2 cellular contexts compared by ENCODE assay signal in the genomic region with DNA sequence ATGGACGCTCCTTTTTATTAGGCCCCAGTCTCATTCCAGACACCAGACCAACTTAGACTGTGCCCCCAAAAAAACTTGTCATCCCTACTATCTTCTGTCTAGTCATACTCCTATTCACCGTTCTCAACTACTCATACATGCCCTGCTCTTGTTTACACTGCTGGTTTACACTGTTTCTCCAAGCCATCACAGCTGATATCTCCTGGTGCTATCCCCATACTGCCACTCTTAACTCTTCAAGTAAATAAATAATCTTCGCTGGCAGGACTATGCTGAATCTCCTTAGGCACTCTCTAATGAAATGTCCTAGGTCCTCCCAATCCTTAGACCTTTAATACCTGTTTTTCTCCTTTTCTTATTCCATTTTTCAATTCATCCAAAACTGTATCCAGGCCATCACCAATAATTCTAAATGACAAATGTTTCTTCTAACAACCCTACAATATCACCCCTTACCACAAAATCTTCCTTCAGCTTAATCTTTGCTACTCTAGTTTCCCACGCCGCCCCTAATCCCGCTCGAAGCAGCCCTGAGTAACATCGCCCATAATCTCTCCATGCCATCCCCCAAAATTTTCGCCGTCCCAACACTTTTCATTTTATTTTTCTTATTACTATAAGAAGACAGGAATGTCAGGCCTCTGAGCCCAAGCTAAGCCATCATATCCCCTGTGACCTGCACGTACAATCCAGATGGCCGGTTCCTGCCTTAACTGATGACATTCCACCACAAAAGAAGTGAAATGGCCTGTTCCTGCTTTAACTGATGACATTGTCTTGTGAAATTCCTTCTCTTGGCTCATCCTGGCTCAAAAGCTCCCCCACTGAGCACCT.
TF ChIP-seq lines count a peak whose summit lies in the region.
"Not testable (repeated sequence)": the region's sequence is repeated elsewhere in the genome, so short reads cannot be mapped to it uniquely, and the experiment has no call there.

No MANE protein-coding gene starts in this region.

TF ChIP-seq in WTC11, 78 proteins besides CTCF, POLR2A, EP300 and RAD21:
- TF ChIP-seq, protein P1, sequence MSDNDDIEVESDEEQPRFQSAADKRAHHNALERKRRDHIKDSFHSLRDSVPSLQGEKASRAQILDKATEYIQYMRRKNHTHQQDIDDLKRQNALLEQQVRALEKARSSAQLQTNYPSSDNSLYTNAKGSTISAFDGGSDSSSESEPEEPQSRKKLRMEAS (CRISPR knock-in tag; IDR thresholded peaks at IDR 0.05): 0 out of 2 replicates have a peak, but pooled peaks have one; percentile 25
- TF ChIP-seq TEAD4 (CRISPR knock-in tag; IDR thresholded peaks at IDR 0.05) (peak; percentile 31; the same call in 1 of the 2 replicates), ZNF281 (CRISPR knock-in tag; IDR thresholded peaks at IDR 0.05) (0 out of 2 replicates have a peak, but pooled peaks have one; percentile 45), TEAD1 (CRISPR knock-in tag; IDR thresholded peaks at IDR 0.05) (peak; percentile 87; the same call in 1 of the 2 replicates)
- TF ChIP-seq, protein P2, sequence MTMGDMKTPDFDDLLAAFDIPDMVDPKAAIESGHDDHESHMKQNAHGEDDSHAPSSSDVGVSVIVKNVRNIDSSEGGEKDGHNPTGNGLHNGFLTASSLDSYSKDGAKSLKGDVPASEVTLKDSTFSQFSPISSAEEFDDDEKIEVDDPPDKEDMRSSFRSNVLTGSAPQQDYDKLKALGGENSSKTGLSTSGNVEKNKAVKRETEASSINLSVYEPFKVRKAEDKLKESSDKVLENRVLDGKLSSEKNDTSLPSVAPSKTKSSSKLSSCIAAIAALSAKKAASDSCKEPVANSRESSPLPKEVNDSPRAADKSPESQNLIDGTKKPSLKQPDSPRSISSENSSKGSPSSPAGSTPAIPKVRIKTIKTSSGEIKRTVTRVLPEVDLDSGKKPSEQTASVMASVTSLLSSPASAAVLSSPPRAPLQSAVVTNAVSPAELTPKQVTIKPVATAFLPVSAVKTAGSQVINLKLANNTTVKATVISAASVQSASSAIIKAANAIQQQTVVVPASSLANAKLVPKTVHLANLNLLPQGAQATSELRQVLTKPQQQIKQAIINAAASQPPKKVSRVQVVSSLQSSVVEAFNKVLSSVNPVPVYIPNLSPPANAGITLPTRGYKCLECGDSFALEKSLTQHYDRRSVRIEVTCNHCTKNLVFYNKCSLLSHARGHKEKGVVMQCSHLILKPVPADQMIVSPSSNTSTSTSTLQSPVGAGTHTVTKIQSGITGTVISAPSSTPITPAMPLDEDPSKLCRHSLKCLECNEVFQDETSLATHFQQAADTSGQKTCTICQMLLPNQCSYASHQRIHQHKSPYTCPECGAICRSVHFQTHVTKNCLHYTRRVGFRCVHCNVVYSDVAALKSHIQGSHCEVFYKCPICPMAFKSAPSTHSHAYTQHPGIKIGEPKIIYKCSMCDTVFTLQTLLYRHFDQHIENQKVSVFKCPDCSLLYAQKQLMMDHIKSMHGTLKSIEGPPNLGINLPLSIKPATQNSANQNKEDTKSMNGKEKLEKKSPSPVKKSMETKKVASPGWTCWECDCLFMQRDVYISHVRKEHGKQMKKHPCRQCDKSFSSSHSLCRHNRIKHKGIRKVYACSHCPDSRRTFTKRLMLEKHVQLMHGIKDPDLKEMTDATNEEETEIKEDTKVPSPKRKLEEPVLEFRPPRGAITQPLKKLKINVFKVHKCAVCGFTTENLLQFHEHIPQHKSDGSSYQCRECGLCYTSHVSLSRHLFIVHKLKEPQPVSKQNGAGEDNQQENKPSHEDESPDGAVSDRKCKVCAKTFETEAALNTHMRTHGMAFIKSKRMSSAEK (CRISPR knock-in tag; IDR thresholded peaks at IDR 0.05; ENCODE audit: borderline replicate concordance): peak; percentile 70; the same call in 1 of the 2 replicates

TF ChIP-seq in K562, 482 proteins besides CTCF, POLR2A, EP300 and RAD21 (continues in another document):
- TF ChIP-seq, protein P3, sequence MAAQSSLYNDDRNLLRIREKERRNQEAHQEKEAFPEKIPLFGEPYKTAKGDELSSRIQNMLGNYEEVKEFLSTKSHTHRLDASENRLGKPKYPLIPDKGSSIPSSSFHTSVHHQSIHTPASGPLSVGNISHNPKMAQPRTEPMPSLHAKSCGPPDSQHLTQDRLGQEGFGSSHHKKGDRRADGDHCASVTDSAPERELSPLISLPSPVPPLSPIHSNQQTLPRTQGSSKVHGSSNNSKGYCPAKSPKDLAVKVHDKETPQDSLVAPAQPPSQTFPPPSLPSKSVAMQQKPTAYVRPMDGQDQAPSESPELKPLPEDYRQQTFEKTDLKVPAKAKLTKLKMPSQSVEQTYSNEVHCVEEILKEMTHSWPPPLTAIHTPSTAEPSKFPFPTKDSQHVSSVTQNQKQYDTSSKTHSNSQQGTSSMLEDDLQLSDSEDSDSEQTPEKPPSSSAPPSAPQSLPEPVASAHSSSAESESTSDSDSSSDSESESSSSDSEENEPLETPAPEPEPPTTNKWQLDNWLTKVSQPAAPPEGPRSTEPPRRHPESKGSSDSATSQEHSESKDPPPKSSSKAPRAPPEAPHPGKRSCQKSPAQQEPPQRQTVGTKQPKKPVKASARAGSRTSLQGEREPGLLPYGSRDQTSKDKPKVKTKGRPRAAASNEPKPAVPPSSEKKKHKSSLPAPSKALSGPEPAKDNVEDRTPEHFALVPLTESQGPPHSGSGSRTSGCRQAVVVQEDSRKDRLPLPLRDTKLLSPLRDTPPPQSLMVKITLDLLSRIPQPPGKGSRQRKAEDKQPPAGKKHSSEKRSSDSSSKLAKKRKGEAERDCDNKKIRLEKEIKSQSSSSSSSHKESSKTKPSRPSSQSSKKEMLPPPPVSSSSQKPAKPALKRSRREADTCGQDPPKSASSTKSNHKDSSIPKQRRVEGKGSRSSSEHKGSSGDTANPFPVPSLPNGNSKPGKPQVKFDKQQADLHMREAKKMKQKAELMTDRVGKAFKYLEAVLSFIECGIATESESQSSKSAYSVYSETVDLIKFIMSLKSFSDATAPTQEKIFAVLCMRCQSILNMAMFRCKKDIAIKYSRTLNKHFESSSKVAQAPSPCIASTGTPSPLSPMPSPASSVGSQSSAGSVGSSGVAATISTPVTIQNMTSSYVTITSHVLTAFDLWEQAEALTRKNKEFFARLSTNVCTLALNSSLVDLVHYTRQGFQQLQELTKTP (IDR thresholded peaks at IDR 0.05; ENCODE audit: low read depth in 1 of 2, partially characterized antibody in 2 of 2): peak; percentile 44 to 61
- TF ChIP-seq ZNF175 (CRISPR knock-in tag; IDR thresholded peaks at IDR 0.05; ENCODE audit: low read depth): peak; percentile 54; the same call in 1 of the 2 replicates
- peak; percentile 37 to 89; a peak in 3 of 4 replicates for TF ChIP-seq FOXA3 (CRISPR knock-in tag; conservative IDR thresholded peaks at IDR 0.05 in 1 of 2, IDR thresholded peaks at IDR 0.05 in 1 of 2)
- 0 out of 4 replicates have a peak, but pooled peaks of 1 of the 2 experiments have one; percentile 4 for TF ChIP-seq KDM1A (IDR thresholded peaks at IDR 0.05)
- TF ChIP-seq DACH1 (IDR thresholded peaks at IDR 0.05; ENCODE audit: partially characterized antibody): peak; percentile 75
- TF ChIP-seq, protein P4, sequence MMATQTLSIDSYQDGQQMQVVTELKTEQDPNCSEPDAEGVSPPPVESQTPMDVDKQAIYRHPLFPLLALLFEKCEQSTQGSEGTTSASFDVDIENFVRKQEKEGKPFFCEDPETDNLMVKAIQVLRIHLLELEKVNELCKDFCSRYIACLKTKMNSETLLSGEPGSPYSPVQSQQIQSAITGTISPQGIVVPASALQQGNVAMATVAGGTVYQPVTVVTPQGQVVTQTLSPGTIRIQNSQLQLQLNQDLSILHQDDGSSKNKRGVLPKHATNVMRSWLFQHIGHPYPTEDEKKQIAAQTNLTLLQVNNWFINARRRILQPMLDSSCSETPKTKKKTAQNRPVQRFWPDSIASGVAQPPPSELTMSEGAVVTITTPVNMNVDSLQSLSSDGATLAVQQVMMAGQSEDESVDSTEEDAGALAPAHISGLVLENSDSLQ (IDR thresholded peaks at IDR 0.05): peak; percentile 46; the same call in 1 of the 2 replicates
- TF ChIP-seq SMARCA4 (IDR thresholded peaks at IDR 0.05): peak; percentile 56; the same call in 1 of the 2 replicates
- TF ChIP-seq MAFG (tag; conservative IDR thresholded peaks at IDR 0.05): peak; percentile 61
- peak; percentile 9 for TF ChIP-seq MEIS2 (IDR thresholded peaks at IDR 0.05; ENCODE audit: partially characterized antibody)
- TF ChIP-seq, protein P5, sequence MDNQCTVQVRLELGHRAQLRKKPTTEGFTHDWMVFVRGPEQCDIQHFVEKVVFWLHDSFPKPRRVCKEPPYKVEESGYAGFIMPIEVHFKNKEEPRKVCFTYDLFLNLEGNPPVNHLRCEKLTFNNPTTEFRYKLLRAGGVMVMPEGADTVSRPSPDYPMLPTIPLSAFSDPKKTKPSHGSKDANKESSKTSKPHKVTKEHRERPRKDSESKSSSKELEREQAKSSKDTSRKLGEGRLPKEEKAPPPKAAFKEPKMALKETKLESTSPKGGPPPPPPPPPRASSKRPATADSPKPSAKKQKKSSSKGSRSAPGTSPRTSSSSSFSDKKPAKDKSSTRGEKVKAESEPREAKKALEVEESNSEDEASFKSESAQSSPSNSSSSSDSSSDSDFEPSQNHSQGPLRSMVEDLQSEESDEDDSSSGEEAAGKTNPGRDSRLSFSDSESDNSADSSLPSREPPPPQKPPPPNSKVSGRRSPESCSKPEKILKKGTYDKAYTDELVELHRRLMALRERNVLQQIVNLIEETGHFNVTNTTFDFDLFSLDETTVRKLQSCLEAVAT (IDR thresholded peaks at IDR 0.05): peak in 1 of 2 experiments; percentile 84; a peak in 2 of 4 replicates
- TF ChIP-seq FOXK2 (conservative IDR thresholded peaks at IDR 0.05 in 1 of 2, IDR thresholded peaks at IDR 0.05 in 1 of 2; ENCODE audit: low read depth in 2 of 2): peak; percentile 92 to 95
- peak; percentile 64 for TF ChIP-seq DPF2 (IDR thresholded peaks at IDR 0.05)
- 0 out of 4 replicates have a peak, but pooled peaks of 1 of the 2 experiments have one; percentile 48 for TF ChIP-seq ARNT (IDR thresholded peaks at IDR 0.05)
- TF ChIP-seq NR2C2 (CRISPR knock-in tag; IDR thresholded peaks at IDR 0.05); TOE1 (CRISPR knock-in tag; IDR thresholded peaks at IDR 0.05; ENCODE audit: borderline replicate concordance, low read depth): not testable (repeated sequence)
- peak; percentile 23; the same call in 1 of the 2 replicates for TF ChIP-seq NR2C2 (tag; IDR thresholded peaks at IDR 0.05)
- peak; percentile 39; the same call in 1 of the 2 replicates for TF ChIP-seq SMARCE1 (IDR thresholded peaks at IDR 0.05)
- TF ChIP-seq C11orf30 (IDR thresholded peaks at IDR 0.05; ENCODE audit: low read depth): peak; percentile 63
- TF ChIP-seq ZNF311 (CRISPR knock-in tag; IDR thresholded peaks at IDR 0.05): 0 out of 2 replicates have a peak, but pooled peaks have one; percentile 34
- TF ChIP-seq, protein P6, sequence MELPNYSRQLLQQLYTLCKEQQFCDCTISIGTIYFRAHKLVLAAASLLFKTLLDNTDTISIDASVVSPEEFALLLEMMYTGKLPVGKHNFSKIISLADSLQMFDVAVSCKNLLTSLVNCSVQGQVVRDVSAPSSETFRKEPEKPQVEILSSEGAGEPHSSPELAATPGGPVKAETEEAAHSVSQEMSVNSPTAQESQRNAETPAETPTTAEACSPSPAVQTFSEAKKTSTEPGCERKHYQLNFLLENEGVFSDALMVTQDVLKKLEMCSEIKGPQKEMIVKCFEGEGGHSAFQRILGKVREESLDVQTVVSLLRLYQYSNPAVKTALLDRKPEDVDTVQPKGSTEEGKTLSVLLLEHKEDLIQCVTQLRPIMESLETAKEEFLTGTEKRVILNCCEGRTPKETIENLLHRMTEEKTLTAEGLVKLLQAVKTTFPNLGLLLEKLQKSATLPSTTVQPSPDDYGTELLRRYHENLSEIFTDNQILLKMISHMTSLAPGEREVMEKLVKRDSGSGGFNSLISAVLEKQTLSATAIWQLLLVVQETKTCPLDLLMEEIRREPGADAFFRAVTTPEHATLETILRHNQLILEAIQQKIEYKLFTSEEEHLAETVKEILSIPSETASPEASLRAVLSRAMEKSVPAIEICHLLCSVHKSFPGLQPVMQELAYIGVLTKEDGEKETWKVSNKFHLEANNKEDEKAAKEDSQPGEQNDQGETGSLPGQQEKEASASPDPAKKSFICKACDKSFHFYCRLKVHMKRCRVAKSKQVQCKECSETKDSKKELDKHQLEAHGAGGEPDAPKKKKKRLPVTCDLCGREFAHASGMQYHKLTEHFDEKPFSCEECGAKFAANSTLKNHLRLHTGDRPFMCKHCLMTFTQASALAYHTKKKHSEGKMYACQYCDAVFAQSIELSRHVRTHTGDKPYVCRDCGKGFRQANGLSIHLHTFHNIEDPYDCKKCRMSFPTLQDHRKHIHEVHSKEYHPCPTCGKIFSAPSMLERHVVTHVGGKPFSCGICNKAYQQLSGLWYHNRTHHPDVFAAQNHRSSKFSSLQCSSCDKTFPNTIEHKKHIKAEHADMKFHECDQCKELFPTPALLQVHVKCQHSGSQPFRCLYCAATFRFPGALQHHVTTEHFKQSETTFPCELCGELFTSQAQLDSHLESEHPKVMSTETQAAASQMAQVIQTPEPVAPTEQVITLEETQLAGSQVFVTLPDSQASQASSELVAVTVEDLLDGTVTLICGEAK (IDR thresholded peaks at IDR 0.05): peak; percentile 51
- TF ChIP-seq, protein P6 (CRISPR knock-in tag; IDR thresholded peaks at IDR 0.05): not testable (repeated sequence)
- peak; percentile 53; the same call in 1 of the 2 replicates for TF ChIP-seq DMBX1 (CRISPR knock-in tag; IDR thresholded peaks at IDR 0.05; ENCODE audit: borderline replicate concordance)
- peak; percentile 79 for TF ChIP-seq NFRKB (IDR thresholded peaks at IDR 0.05; ENCODE audit: low read depth)
- peak; percentile 38; the same call in 1 of the 2 replicates for TF ChIP-seq TOE1 (IDR thresholded peaks at IDR 0.05; ENCODE audit: borderline replicate concordance)
- TF ChIP-seq ZNF316 (IDR thresholded peaks at IDR 0.05): peak; percentile 79
- TF ChIP-seq ARID1B (IDR thresholded peaks at IDR 0.05): peak; percentile 46
- TF ChIP-seq PHB2 (IDR thresholded peaks at IDR 0.05; ENCODE audit: low read depth): peak; percentile 51; the same call in 1 of the 2 replicates
